19 cellular contexts compared by ENCODE assay signal in genomic region chr14:58587271-58587670, GRCh38. TPM values are rescaled to one million over a fixed set of nuclear protein-coding genes. Genes with fewer than 3 reads are reported as not detected.
DNase-seq lines count a peak whose midpoint lies in the region; ATAC-seq and TF ChIP-seq lines count a peak whose summit lies in the region.
"Had no signal": no experiment of that assay in that cellular context is flagged by ENCODE, and none has a peak within 500 bp of the region (broad histone marks: within the 10 kb centered on the region; RNA-seq: fewer than 3 reads in every experiment).

No MANE protein-coding gene starts in this region.

- H2AFZ ChIP-seq in GM23248, result no peak overlapping the region
- H2AFZ ChIP-seq: neural progenitor cell had no signal

- H3K9me2 ChIP-seq in GM23248 (ENCODE audit: insufficient read depth), result no peaks in the 10 kb centered on the region

- no peaks in the 10 kb centered on the region for H3K9me3 ChIP-seq in GM23248 (ENCODE audit: low read depth)
- no peaks in the 10 kb centered on the region for H3K9me3 ChIP-seq in Peyer's patch
- H3K9me3 ChIP-seq: gastrocnemius medialis had no signal

- H3K27me3 ChIP-seq in GM23248 (replicated peaks; ENCODE audit: insufficient read depth) (no peaks in the 10 kb centered on the region), Peyer's patch (no peaks in the 10 kb centered on the region), dorsolateral prefrontal cortex (no peaks in the 10 kb centered on the region)
- H3K27me3 ChIP-seq: gastrocnemius medialis, neural progenitor cell had no signal

- H3K4me1 ChIP-seq in GM23248 (ENCODE audit: insufficient read depth) (peaks cover 35% of the 10 kb centered on the region), Peyer's patch (no peaks in the 10 kb centered on the region)
- H3K4me1 ChIP-seq: gastrocnemius medialis, neural progenitor cell had no signal

- no peak overlapping the region for H3K9ac ChIP-seq in GM23248
- H3K9ac ChIP-seq: neural progenitor cell had no signal

- 0 to 4% methylated on average over 1 of the region's 1 CpG for WGBS in GM23248 (ENCODE audit: low coverage in 1 of 2, low lambda C conversion rate in 2 of 2, missing lambda C conversion rate in 2 of 2), 2 experiments

- TF ChIP-seq POLR2A in Peyer's patch (IDR thresholded peaks at IDR 0.05), result no peak

- H3F3A ChIP-seq in GM23248 (ENCODE audit: insufficient read depth), result peaks cover 25% of the 10 kb centered on the region

- intact Hi-C loops in dorsolateral prefrontal cortex (cut with DNase I), result no loop called here

- H3K4me3 ChIP-seq in GM23248, result no peak overlapping the region
- H3K4me3 ChIP-seq in fibroblast of pulmonary artery (replicated peaks; ENCODE audit: low read depth, low read length), result no peak overlapping the region
- no peak overlapping the region for H3K4me3 ChIP-seq in Peyer's patch
- no peak overlapping the region for H3K4me3 ChIP-seq in dorsolateral prefrontal cortex
- H3K4me3 ChIP-seq: gastrocnemius medialis, neural progenitor cell, thoracic aorta had no signal

- TF ChIP-seq CTCF in fibroblast of pulmonary artery (IDR thresholded peaks at IDR 0.05; ENCODE audit: low read length, missing control alignments), result no peak
- TF ChIP-seq CTCF in Peyer's patch (IDR thresholded peaks at IDR 0.05), result no peak
- no peak for TF ChIP-seq CTCF in dorsolateral prefrontal cortex (IDR thresholded peaks at IDR 0.05 in 54 of 56, conservative IDR thresholded peaks at IDR 0.05 in 2 of 56; ENCODE audit: low read depth in 1 of 56, partially characterized antibody in 56 of 56)

- no peaks in the 10 kb centered on the region for H4K20me1 ChIP-seq in GM23248 (ENCODE audit: insufficient read depth)

- no peaks in the 10 kb centered on the region for H3K79me2 ChIP-seq in GM23248 (ENCODE audit: insufficient read depth)

- peak overlapping the region; percentile 24 for H3K4me2 ChIP-seq in GM23248 (ENCODE audit: unreplicated experiment)
- H3K4me2 ChIP-seq: neural progenitor cell had no signal

- H3K27ac ChIP-seq in GM23248 (peak overlapping the region; percentile 41), Peyer's patch (no peak overlapping the region), dorsolateral prefrontal cortex (no peak overlapping the region)
- H3K27ac ChIP-seq: gastrocnemius medialis, neural progenitor cell, thoracic aorta had no signal

- in situ Hi-C loops in GM23248 (cut with MboI), result no loop called here

- H3K36me3 ChIP-seq in GM23248 (ENCODE audit: low read depth), result no peaks in the 10 kb centered on the region
- no peaks in the 10 kb centered on the region for H3K36me3 ChIP-seq in Peyer's patch
- H3K36me3 ChIP-seq: gastrocnemius medialis, neural progenitor cell, thoracic aorta had no signal

- DNase-seq in GM23248 (peak; percentile 87), amniotic epithelial cell (ENCODE audit: low read depth) (peak; percentile 83), fibroblast of pulmonary artery (ENCODE audit: low read depth) (peak; percentile 74), Peyer's patch (no peak), HPDE6-E6E7 (ENCODE audit: extremely low spot score) (no peak), dorsolateral prefrontal cortex (no peak)
- DNase-seq: activated CD8-positive, alpha-beta memory T cell treated with anti-CD3 and anti-CD28 coated beads, Interleukin-2, amount 10 ng/mL, durations not matched to agents 7 days and 5 days; endodermal cell; gastrocnemius medialis; left colon; NCI-H1048; NCI-H2107; NCI-H526 treated with DMSO at 0.1 percent for 48 hours; SHP77 treated with DMSO at 0.1 percent for 48 hours had no signal

- ATAC-seq in GM18519 (IDR thresholded peaks at IDR 0.05; ENCODE audit: low FRiP score, unreplicated experiment), result no peak
- ATAC-seq: activated CD8-positive, alpha-beta memory T cell treated with anti-CD3 and anti-CD28 coated beads, Interleukin-2, amount 10 ng/mL, durations not matched to agents 7 days and 5 days; gastrocnemius medialis; left colon; stimulated activated effector memory CD8-positive, alpha-beta T cell treated with anti-CD3 and anti-CD28 coated beads, Interleukin-12 subunit alpha, Interleukin-12 subunit beta, amount 100 ng/mL, for 72 hours had no signal

RNA-seq across cellular contexts. Expression of gene DACT1, which starts 50.5 kb away (rescaled TPM):
- 21.2 and 26.9 TPM in 2 replicates for total RNA-seq in GM23248 (2014; rRNA removed; shearing (Covaris generic))
- polyA plus RNA-seq in GM23248 (2016; fragmentation: Nextera tagmentation; extraction: Ambion mirVana), result 6.5 and 6.8 TPM in 2 replicates
- total RNA-seq in Peyer's patch (10 to 100 TPM in 1 of 4 donors, 1 to 10 TPM in 3; 1.9 to 19.0 (median 3.6) TPM), dorsolateral prefrontal cortex (10 to 100 TPM in 44 of 120 experiments, 1 to 10 TPM in 76; 5.1 to 16.0 (median 9.1) TPM)
- polyA plus RNA-seq: CD14-positive monocyte had no signal

Comparison
In these comparisons a context has a peak if more than half of its experiments do, and no peak if none do; other contexts are left out.
1. DNase-seq: peak in GM23248 (single experiment), amniotic epithelial cell (single experiment) and fibroblast of pulmonary artery (single experiment); none in Peyer's patch (0 of 3), HPDE6-E6E7 (single experiment) and dorsolateral prefrontal cortex (0 of 10).